In the genomic region with DNA sequence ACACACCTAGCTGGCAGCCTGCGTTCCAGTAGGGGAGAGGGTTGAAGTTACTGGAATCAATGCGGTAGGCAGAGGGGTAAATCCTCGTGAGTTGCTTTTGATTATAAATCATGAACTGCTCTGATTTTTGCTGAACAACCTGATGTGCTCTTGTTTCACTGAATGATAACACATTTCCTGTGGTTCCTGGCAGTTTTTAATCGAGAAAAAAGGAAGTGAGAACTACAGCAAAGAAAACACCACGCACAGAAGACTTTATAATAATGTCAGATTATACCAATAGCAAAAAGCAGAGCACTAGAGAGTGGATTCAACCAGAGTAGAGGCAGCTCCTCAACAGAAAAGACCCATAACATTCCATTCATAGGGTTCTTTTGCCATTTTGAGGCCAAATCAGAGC, we compare ENCODE assay signal across 1 cellular context.
TF ChIP-seq lines count a peak whose summit lies in the region.

No MANE protein-coding gene starts in this region.

TF ChIP-seq in GM12878, 131 proteins besides CTCF, POLR2A, EP300 and RAD21 (continued from another document):
- TF ChIP-seq, protein P1, sequence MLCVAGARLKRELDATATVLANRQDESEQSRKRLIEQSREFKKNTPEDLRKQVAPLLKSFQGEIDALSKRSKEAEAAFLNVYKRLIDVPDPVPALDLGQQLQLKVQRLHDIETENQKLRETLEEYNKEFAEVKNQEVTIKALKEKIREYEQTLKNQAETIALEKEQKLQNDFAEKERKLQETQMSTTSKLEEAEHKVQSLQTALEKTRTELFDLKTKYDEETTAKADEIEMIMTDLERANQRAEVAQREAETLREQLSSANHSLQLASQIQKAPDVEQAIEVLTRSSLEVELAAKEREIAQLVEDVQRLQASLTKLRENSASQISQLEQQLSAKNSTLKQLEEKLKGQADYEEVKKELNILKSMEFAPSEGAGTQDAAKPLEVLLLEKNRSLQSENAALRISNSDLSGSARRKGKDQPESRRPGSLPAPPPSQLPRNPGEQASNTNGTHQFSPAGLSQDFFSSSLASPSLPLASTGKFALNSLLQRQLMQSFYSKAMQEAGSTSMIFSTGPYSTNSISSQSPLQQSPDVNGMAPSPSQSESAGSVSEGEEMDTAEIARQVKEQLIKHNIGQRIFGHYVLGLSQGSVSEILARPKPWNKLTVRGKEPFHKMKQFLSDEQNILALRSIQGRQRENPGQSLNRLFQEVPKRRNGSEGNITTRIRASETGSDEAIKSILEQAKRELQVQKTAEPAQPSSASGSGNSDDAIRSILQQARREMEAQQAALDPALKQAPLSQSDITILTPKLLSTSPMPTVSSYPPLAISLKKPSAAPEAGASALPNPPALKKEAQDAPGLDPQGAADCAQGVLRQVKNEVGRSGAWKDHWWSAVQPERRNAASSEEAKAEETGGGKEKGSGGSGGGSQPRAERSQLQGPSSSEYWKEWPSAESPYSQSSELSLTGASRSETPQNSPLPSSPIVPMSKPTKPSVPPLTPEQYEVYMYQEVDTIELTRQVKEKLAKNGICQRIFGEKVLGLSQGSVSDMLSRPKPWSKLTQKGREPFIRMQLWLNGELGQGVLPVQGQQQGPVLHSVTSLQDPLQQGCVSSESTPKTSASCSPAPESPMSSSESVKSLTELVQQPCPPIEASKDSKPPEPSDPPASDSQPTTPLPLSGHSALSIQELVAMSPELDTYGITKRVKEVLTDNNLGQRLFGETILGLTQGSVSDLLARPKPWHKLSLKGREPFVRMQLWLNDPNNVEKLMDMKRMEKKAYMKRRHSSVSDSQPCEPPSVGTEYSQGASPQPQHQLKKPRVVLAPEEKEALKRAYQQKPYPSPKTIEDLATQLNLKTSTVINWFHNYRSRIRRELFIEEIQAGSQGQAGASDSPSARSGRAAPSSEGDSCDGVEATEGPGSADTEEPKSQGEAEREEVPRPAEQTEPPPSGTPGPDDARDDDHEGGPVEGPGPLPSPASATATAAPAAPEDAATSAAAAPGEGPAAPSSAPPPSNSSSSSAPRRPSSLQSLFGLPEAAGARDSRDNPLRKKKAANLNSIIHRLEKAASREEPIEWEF (IDR thresholded peaks at IDR 0.05; ENCODE audit: insufficient replicate concordance, low read depth, low read length) = no peak
- TF ChIP-seq YY1 (IDR thresholded peaks at IDR 0.05; ENCODE audit: low read depth, low read length) = no peak
- TF ChIP-seq, protein P2, sequence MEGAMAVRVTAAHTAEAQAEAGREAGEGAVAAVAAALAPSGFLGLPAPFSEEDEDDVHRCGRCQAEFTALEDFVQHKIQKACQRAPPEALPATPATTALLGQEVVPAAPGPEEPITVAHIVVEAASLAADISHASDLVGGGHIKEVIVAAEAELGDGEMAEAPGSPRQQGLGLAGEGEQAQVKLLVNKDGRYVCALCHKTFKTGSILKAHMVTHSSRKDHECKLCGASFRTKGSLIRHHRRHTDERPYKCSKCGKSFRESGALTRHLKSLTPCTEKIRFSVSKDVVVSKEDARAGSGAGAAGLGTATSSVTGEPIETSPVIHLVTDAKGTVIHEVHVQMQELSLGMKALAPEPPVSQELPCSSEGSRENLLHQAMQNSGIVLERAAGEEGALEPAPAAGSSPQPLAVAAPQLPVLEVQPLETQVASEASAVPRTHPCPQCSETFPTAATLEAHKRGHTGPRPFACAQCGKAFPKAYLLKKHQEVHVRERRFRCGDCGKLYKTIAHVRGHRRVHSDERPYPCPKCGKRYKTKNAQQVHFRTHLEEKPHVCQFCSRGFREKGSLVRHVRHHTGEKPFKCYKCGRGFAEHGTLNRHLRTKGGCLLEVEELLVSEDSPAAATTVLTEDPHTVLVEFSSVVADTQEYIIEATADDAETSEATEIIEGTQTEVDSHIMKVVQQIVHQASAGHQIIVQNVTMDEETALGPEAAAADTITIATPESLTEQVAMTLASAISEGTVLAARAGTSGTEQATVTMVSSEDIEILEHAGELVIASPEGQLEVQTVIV (IDR thresholded peaks at IDR 0.05; ENCODE audit: borderline replicate concordance, partially characterized antibody) = no peak
- TF ChIP-seq, protein P3, sequence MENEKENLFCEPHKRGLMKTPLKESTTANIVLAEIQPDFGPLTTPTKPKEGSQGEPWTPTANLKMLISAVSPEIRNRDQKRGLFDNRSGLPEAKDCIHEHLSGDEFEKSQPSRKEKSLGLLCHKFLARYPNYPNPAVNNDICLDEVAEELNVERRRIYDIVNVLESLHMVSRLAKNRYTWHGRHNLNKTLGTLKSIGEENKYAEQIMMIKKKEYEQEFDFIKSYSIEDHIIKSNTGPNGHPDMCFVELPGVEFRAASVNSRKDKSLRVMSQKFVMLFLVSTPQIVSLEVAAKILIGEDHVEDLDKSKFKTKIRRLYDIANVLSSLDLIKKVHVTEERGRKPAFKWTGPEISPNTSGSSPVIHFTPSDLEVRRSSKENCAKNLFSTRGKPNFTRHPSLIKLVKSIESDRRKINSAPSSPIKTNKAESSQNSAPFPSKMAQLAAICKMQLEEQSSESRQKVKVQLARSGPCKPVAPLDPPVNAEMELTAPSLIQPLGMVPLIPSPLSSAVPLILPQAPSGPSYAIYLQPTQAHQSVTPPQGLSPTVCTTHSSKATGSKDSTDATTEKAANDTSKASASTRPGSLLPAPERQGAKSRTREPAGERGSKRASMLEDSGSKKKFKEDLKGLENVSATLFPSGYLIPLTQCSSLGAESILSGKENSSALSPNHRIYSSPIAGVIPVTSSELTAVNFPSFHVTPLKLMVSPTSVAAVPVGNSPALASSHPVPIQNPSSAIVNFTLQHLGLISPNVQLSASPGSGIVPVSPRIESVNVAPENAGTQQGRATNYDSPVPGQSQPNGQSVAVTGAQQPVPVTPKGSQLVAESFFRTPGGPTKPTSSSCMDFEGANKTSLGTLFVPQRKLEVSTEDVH (IDR thresholded peaks at IDR 0.05; ENCODE audit: low read depth, partially characterized antibody) = no peak
